In the genomic region with DNA sequence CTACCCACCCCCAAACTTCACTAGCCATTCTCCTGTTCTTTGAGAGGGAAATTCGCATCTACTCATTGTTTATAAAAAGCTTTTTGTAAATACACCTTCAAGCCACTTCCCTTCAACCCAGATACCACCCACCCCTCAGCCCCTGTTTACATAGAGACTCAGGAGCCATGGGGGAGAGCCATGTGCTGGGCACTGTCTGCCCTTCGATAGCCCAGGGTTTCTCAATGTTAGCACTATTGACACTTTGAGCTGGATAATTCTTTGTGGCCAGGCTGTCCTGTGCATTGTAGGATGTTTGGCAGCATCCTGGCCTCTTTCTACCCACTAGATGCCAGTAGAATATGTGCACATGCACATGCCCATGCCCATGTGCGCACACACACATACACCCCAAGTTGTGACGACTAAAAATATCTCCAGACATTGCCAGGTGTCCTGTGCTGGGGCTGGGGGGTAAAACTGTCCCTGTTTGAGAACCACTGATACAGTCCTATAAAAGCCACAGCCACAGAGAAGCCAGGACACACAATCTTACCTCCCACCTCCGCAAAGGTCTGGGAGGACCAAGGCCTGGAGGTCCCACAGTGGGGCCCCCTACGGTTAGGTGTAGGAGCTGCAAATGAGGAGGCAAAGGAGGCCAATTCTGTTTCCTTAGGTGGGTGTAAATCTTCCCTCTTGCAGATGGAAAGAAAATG, we compare ENCODE assay signal across 20 cellular contexts. TPM values are rescaled to one million over a fixed set of nuclear protein-coding genes. Genes with fewer than 3 reads are reported as not detected.
DNase-seq lines count a peak whose midpoint lies in the region; ATAC-seq, FAIRE-seq and TF ChIP-seq lines count a peak whose summit lies in the region.
"Had no signal": no experiment of that assay in that cellular context is flagged by ENCODE, and none has a peak within 500 bp of the region (broad histone marks: within the 10 kb centered on the region; RNA-seq: fewer than 3 reads in every experiment).

No MANE protein-coding gene starts in this region.

- 0 out of 2 replicates have a peak overlapping the region, but pooled peaks have one; percentile 2 for H2BK120ac ChIP-seq in IMR-90 (ENCODE audit: low read depth, low read length)

- no TSS peak for BruUV-seq in IMR-90 (replicated peaks; lab: Mats Ljungman, UMichigan)
- no TSS peak for BruUV-seq in K562 (replicated peaks; lab: Mats Ljungman, UMichigan)

- no peak overlapping the region for H4K8ac ChIP-seq in IMR-90 (ENCODE audit: low read depth in 2 of 2, low read length in 2 of 2)

- H4K91ac ChIP-seq in IMR-90 (ENCODE audit: insufficient read depth, low read depth, low read length): no peak overlapping the region

- peak; percentile 27; the same call in 1 of the 2 replicates for ATAC-seq in IMR-90 (ENCODE audit: low read depth)
- peak; percentile 85 for ATAC-seq in K562
- ATAC-seq in HG03196 (IDR thresholded peaks at IDR 0.05; ENCODE audit: unreplicated experiment): no peak
- no peak for ATAC-seq in right cardiac atrium
- no peak for ATAC-seq in HG02981 (IDR thresholded peaks at IDR 0.05; ENCODE audit: unreplicated experiment)

- FAIRE-seq in K562 (lab: Jason Lieb, UNC): peak; percentile 46
- FAIRE-seq: G401.6, GM19239 had no signal

- in situ Hi-C loops in IMR-90 (cut with MboI; ENCODE audit: low sequenced_read_pairs) (no loop called here), K562 (cut with MboI) (no loop called here)

- peak overlapping the region in 6 of 8 donors; percentile 3 to 77 (median 43) for H3K27ac Mint-ChIP-seq in CD8-positive, alpha-beta memory T cell
- H3K27ac Mint-ChIP-seq: activated CD4-positive, alpha-beta T cell treated with anti-CD3 and anti-CD28 coated beads, Interleukin-2, amount 10 ng/mL, durations not matched to agents 7 days and 5 days had no signal

- H3K4me3 ChIP-seq in CD8-positive, alpha-beta memory T cell (ENCODE audit: low read length): no peak overlapping the region
- no peak overlapping the region for H3K4me3 ChIP-seq in IMR-90 (ENCODE audit: insufficient read depth, low read depth, low read length)
- no peak overlapping the region for H3K4me3 ChIP-seq in K562
- no peak overlapping the region for H3K4me3 ChIP-seq in right cardiac atrium (ENCODE audit: low read length)
- H3K4me3 ChIP-seq: sigmoid colon, vagina had no signal

- peak overlapping the region; percentile 26; the same call in 1 of the 3 replicates for H2BK15ac ChIP-seq in IMR-90 (ENCODE audit: low read depth, low read length)

- H3K36me3 ChIP-seq in CD8-positive, alpha-beta memory T cell (ENCODE audit: insufficient read depth, low read length): no peaks in the 10 kb centered on the region
- no peaks in the 10 kb centered on the region for H3K36me3 ChIP-seq in IMR-90 (ENCODE audit: control insufficient read depth, insufficient read depth, low read length)
- H3K36me3 ChIP-seq in K562 (ENCODE audit: control insufficient read depth, insufficient read depth, low read length): no peaks in the 10 kb centered on the region
- H3K36me3 ChIP-seq: sigmoid colon, vagina had no signal

- no peak overlapping the region for H2AFZ ChIP-seq in IMR-90 (replicated peaks; ENCODE audit: low read length, poor library complexity)
- H2AFZ ChIP-seq in K562 (ENCODE audit: low read depth, low read length): peak overlapping the region; percentile 84

- H3K4me2 ChIP-seq in IMR-90 (ENCODE audit: low read depth, low read length) (no peak overlapping the region), K562 (ENCODE audit: insufficient read depth, low read length) (no peak overlapping the region)

- no peaks in the 10 kb centered on the region for H3K27me3 ChIP-seq in CD8-positive, alpha-beta memory T cell (ENCODE audit: insufficient read depth, low read length, poor library complexity, severe bottlenecking)
- no peaks in the 10 kb centered on the region for H3K27me3 ChIP-seq in IMR-90 (ENCODE audit: control insufficient read depth, insufficient read depth, low read length)
- H3K27me3 ChIP-seq in K562 (ENCODE audit: control insufficient read depth in 2 of 2, insufficient read depth in 2 of 2, low read length in 2 of 2): no peaks in the 10 kb centered on the region
- no peaks in the 10 kb centered on the region for H3K27me3 ChIP-seq in right cardiac atrium (ENCODE audit: control insufficient read depth, insufficient read depth)
- H3K27me3 ChIP-seq: sigmoid colon, vagina had no signal

- H3K9me1 ChIP-seq in IMR-90 (ENCODE audit: insufficient read depth, low read length) (peaks cover 9% of the 10 kb centered on the region; the same call in 1 of the 2 replicates), K562 (ENCODE audit: control insufficient read depth, insufficient read depth, low read length) (no peaks in the 10 kb centered on the region)

- no CpG with 5 or more reads among the region's 6 CpGs for WGBS in IMR-90 (ENCODE audit: extremely low coverage in 2 of 2, insufficient read length in 1 of 2), 2 experiments
- WGBS in K562 (ENCODE audit: insufficient coverage, low coverage, missing lambda C conversion rate): 50% methylated on average over 6 of the region's 6 CpGs
- WGBS in right cardiac atrium: 81% methylated on average over 6 of the region's 6 CpGs

- no peak for DNase-seq in CD8-positive, alpha-beta memory T cell
- DNase-seq in IMR-90 (no peak), K562 (ENCODE audit: extremely low read depth in 1 of 4, low spot score in 3 of 4) (peak; percentile 56 to 79 (median 68)), mesenteric fat pad (ENCODE audit: low spot score) (peak; percentile 35), right cardiac atrium (no peak), T-helper 2 cell (no peak)
- DNase-seq: activated CD4-positive, alpha-beta T cell treated with anti-CD3 and anti-CD28 coated beads, Interleukin-2, amount 10 ng/mL, durations not matched to agents 7 days and 5 days; amygdala; DMS 273 treated with DMSO at 0.1 percent for 48 hours; naive B cell; NCI-H2081 treated with DMSO at 0.1 percent for 48 hours; NCI-H510A treated with DMSO at 0.1 percent for 48 hours; Right ventricle myocardium superior; sigmoid colon had no signal

- no peak overlapping the region; the same call in 1 of the 2 replicates for H2BK20ac ChIP-seq in IMR-90 (ENCODE audit: low read depth, low read length)

- H3K4me1 Mint-ChIP-seq in CD8-positive, alpha-beta memory T cell: peaks cover 11 to 24% (median 19%) of the 10 kb centered on the region in 3 donors

- H3K27me3 Mint-ChIP-seq in CD8-positive, alpha-beta memory T cell: peaks cover 0 to 1% of the 10 kb centered on the region in 2 donors
- H3K27me3 Mint-ChIP-seq: activated CD4-positive, alpha-beta T cell treated with anti-CD3 and anti-CD28 coated beads, Interleukin-2, amount 10 ng/mL, durations not matched to agents 7 days and 5 days; naive B cell had no signal

- intact Hi-C loops in IMR-90 (cut with micrococcal nuclease) (no loop called here), K562 (cut with micrococcal nuclease) (no loop called here), right cardiac atrium (cut with DNase I) (no loop called here)

- H3K79me1 ChIP-seq in IMR-90 (ENCODE audit: low read depth in 1 of 2, low read length in 2 of 2): no peaks in the 10 kb centered on the region

- H3K14ac ChIP-seq in IMR-90 (replicated peaks; ENCODE audit: low read depth, low read length): 0 out of 2 replicates have a peak overlapping the region, but pooled peaks have one; percentile 28

- H3K9ac ChIP-seq in IMR-90 (ENCODE audit: low read depth, low read length) (no peak overlapping the region), K562 (ENCODE audit: insufficient read depth in 1 of 2, low read depth in 2 of 2, low read length in 2 of 2) (peak overlapping the region in 1 of 2 experiments; percentile 65; a peak in 1 of 4 replicates)

- CTCF ChIA-PET in CD8-positive, alpha-beta memory T cell (lab: Charles Lee): no interaction called here
- CTCF ChIA-PET in IMR-90 (lab: Yijun Ruan, JAX) (no interaction called here), K562 (lab: Yijun Ruan, JAX; ENCODE audit: low intra/inter-chr PET ratio) (no interaction called here)

- H3K4ac ChIP-seq in IMR-90 (ENCODE audit: low read depth, low read length): no peak overlapping the region; the same call in 1 of the 2 replicates

- H3K27ac ChIP-seq in CD8-positive, alpha-beta memory T cell (ENCODE audit: low read depth, low read length): no peak overlapping the region
- H3K27ac ChIP-seq in IMR-90 (ENCODE audit: insufficient read depth, low read length) (no peak overlapping the region), K562 (ENCODE audit: extremely low read depth, low read depth, low read length) (peak overlapping the region; percentile 8; the same call in 1 of the 3 replicates), right cardiac atrium (ENCODE audit: low read length) (no peak overlapping the region)
- H3K27ac ChIP-seq: C4-2B, sigmoid colon, vagina had no signal

- H2AK9ac ChIP-seq in IMR-90 (replicated peaks; ENCODE audit: low read depth, low read length, poor library complexity): no peak overlapping the region

- TF ChIP-seq POLR2A in IMR-90 (IDR thresholded peaks at IDR 0.05; ENCODE audit: low read depth, low read length) (no peak), K562 (conservative IDR thresholded peaks at IDR 0.05) (no peak)

- peaks cover 6% of the 10 kb centered on the region for H3K4me1 ChIP-seq in CD8-positive, alpha-beta memory T cell (ENCODE audit: insufficient read depth, low read length)
- peaks cover 3% of the 10 kb centered on the region for H3K4me1 ChIP-seq in IMR-90 (ENCODE audit: control insufficient read depth, insufficient read depth, low read length)
- H3K4me1 ChIP-seq in K562 (replicated peaks in 1 of 2; ENCODE audit: control insufficient read depth in 2 of 2, insufficient read depth in 2 of 2, low read length in 2 of 2): peaks cover 19 to 37% of the 10 kb centered on the region in 2 experiments
- peaks cover 4% of the 10 kb centered on the region for H3K4me1 ChIP-seq in right cardiac atrium (ENCODE audit: control insufficient read depth, insufficient read depth, low read length)
- H3K4me1 ChIP-seq: sigmoid colon, vagina had no signal

- H4K5ac ChIP-seq in IMR-90 (ENCODE audit: low read depth, low read length): no peak overlapping the region

- TF ChIP-seq RAD21 in IMR-90 (IDR thresholded peaks at IDR 0.05; ENCODE audit: low read length) (no peak), K562 (CRISPR knock-in tag; conservative IDR thresholded peaks at IDR 0.05 in 1 of 2, IDR thresholded peaks at IDR 0.05 in 1 of 2) (peak; percentile 23 to 70; a peak in 3 of 4 replicates)

- H3K36me3 Mint-ChIP-seq in CD8-positive, alpha-beta memory T cell: peaks cover 0 to 13% (median 6%) of the 10 kb centered on the region in 3 donors
- H3K36me3 Mint-ChIP-seq: naive B cell had no signal

- H3K23ac ChIP-seq in IMR-90 (ENCODE audit: low read depth, low read length): 0 out of 2 replicates have a peak overlapping the region, but pooled peaks have one; percentile 34

- H3K4me3 Mint-ChIP-seq in CD8-positive, alpha-beta memory T cell: no peak overlapping the region
- H3K4me3 Mint-ChIP-seq: activated CD4-positive, alpha-beta T cell treated with anti-CD3 and anti-CD28 coated beads, Interleukin-2, amount 10 ng/mL, durations not matched to agents 7 days and 5 days; naive B cell had no signal

- no peak overlapping the region for H3K18ac ChIP-seq in IMR-90 (ENCODE audit: low read depth, low read length)

- no peak for TF ChIP-seq EP300 in K562 (IDR thresholded peaks at IDR 0.05; ENCODE audit: low read length)

- H3K9me3 Mint-ChIP-seq in CD8-positive, alpha-beta memory T cell: no peaks in the 10 kb centered on the region
- H3K9me3 Mint-ChIP-seq: activated CD4-positive, alpha-beta T cell treated with anti-CD3 and anti-CD28 coated beads, Interleukin-2, amount 10 ng/mL, durations not matched to agents 7 days and 5 days; naive B cell had no signal

- dilution Hi-C loops in IMR-90 (cut with HindIII; ENCODE audit: low sequenced_read_pairs, unreplicated experiment): no loop called here

- no peaks in the 10 kb centered on the region for H3K9me3 ChIP-seq in CD8-positive, alpha-beta memory T cell (ENCODE audit: low read length)
- H3K9me3 ChIP-seq in IMR-90 (ENCODE audit: control insufficient read depth, insufficient read depth, low read length): no peaks in the 10 kb centered on the region
- no peaks in the 10 kb centered on the region for H3K9me3 ChIP-seq in K562 (replicated peaks; ENCODE audit: control insufficient read depth, insufficient read depth, low read depth, low read length)
- no peaks in the 10 kb centered on the region for H3K9me3 ChIP-seq in right cardiac atrium (ENCODE audit: control insufficient read depth, low read length)
- H3K9me3 ChIP-seq: sigmoid colon, vagina had no signal

- no peak overlapping the region for H2BK5ac ChIP-seq in IMR-90 (ENCODE audit: low read depth, low read length, poor library complexity, severe bottlenecking)

- H2AK5ac ChIP-seq in IMR-90 (ENCODE audit: low read depth, low read length): peak overlapping the region; percentile 10; the same call in 1 of the 2 replicates

- H4K20me1 ChIP-seq in IMR-90 (ENCODE audit: insufficient read depth, low read length) (no peaks in the 10 kb centered on the region), K562 (replicated peaks; ENCODE audit: control insufficient read depth, insufficient read depth, low read length) (no peaks in the 10 kb centered on the region)

- TF ChIP-seq CTCF in IMR-90 (conservative IDR thresholded peaks at IDR 0.05; ENCODE audit: low read depth, low read length): no peak
- peak; percentile 59 to 75 (median 63) for TF ChIP-seq CTCF in K562 (IDR thresholded peaks at IDR 0.05 in 2 of 3, conservative IDR thresholded peaks at IDR 0.05 in 1 of 3; ENCODE audit: insufficient read depth in 2 of 3, low read depth in 1 of 3, low read length in 3 of 3)

- no peak overlapping the region for H3K56ac ChIP-seq in IMR-90 (ENCODE audit: extremely low read depth, insufficient read depth, low read length)

- POLR2A ChIA-PET in CD8-positive, alpha-beta memory T cell (lab: Charles Lee): no interaction called here
- POLR2A ChIA-PET in IMR-90 (lab: Charles Lee; ENCODE audit: unreplicated experiment): no interaction called here
- POLR2A ChIA-PET in K562 (lab: Yijun Ruan, JAX): interaction anchor here (0.7 to 1.4 kb wide), 7 partner anchors 12 to 90 kb away, joined by 3 to 4 read pairs (median 3); no protein-coding TSS in a partner anchor

- no peaks in the 10 kb centered on the region for H3K79me2 ChIP-seq in K562 (ENCODE audit: control insufficient read depth, insufficient read depth, low read length)

RNA-seq across cellular contexts. Expression of gene ASPRV1, which starts 44.5 kb away (rescaled TPM):
- under 1 TPM; 0.64 to 0.77 TPM for total RNA-seq in CD8-positive, alpha-beta memory T cell
- polyA plus RNA-seq in CD8-positive, alpha-beta memory T cell: 0.99 TPM
- total RNA-seq in IMR-90 (2012; rRNA removed) (0.18 and 0.28 TPM in 2 replicates), K562 (2014; rRNA removed) (0.36 and 0.57 TPM in 2 replicates), K562 (2014; rRNA removed; fragmentation: Illumina TruSeq; extraction: Trizol) (0.33 and 0.45 TPM in 2 replicates), K562 (2015; rRNA removed; fragmentation: Illumina TruSeq; extraction: Trizol) (0.58 and 0.64 TPM in 2 replicates), K562 (2021) (0.58 and 0.60 TPM in 2 replicates), mesenteric fat pad (1.1 TPM), right cardiac atrium (1 to 10 TPM in 3 of 4 donors, under 1 TPM in 1; 0.79 to 1.2 (median 1.1) TPM)
- polyA plus RNA-seq in IMR-90 (2012; rRNA removed) (0.09 and 0.14 TPM in 2 replicates), K562 (2011; rRNA removed) (0.55 and 0.72 TPM in 2 replicates), K562 (2014; fragmentation: Illumina TruSeq; extraction: Trizol) (0.45 and 0.60 TPM in 2 replicates), K562 (2014; fragmentation: Nextera tagmentation; extraction: Ambion mirVana) (under 1 TPM in 1 of 2 experiments, not detected in 1; 0.17 TPM), K562 (2014; rRNA removed) (0.49 and 0.71 TPM in 2 replicates), right cardiac atrium (0.84 TPM)
- polyA plus RNA-seq in IMR-90 (2012; cell fraction: cytosol; rRNA removed): 0.08 and 0.10 TPM in 2 replicates
- 0.36 and 0.39 TPM in 2 replicates for polyA plus RNA-seq in IMR-90 (2012; cell fraction: nucleus; rRNA removed; ENCODE audit: low replicate concordance)
- 1.2 and 2.8 TPM in 2 replicates for total RNA-seq in K562 (2011; cell fraction: chromatin; rRNA removed; ENCODE audit: low replicate concordance)
- total RNA-seq in K562 (2011; cell fraction: nucleolus; rRNA removed): 1.6 and 2.0 TPM in 2 replicates
- 1.2 and 1.5 TPM in 2 replicates for total RNA-seq in K562 (2011; cell fraction: nucleoplasm; rRNA removed)
- 0.43 and 0.48 TPM in 2 replicates for polyA plus RNA-seq in K562 (2011; cell fraction: cytosol; rRNA removed)
- 0.63 TPM in 2 replicates for polyA plus RNA-seq in K562 (2011; cell fraction: nucleus; rRNA removed)
- polyA plus RNA-seq in K562 (2012): 0.62 and 0.97 TPM in 2 replicates
- 0.42 and 0.81 TPM in 2 replicates for polyA minus RNA-seq in K562 (2011; rRNA and poly(A)+ RNA removed)
- polyA minus RNA-seq in K562 (2011; cell fraction: cytosol; rRNA and poly(A)+ RNA removed): not detected in 2 replicates
- polyA minus RNA-seq in K562 (2011; cell fraction: nucleus; rRNA and poly(A)+ RNA removed): 0.22 and 0.27 TPM in 2 replicates

Comparison
In these comparisons a context has a peak if more than half of its experiments do, and no peak if none do; other contexts are left out.
1. DNase-seq: peak in K562 (4 of 4) and mesenteric fat pad (single experiment); none in CD8-positive, alpha-beta memory T cell (0 of 5), IMR-90 (single experiment), right cardiac atrium (0 of 3) and T-helper 2 cell (0 of 5).
2. ATAC-seq: peak in IMR-90 (single experiment) and K562 (single experiment); none in HG03196 (single experiment), right cardiac atrium (0 of 2) and HG02981 (single experiment).